1 cellular context compared by ENCODE assay signal in the genomic region with DNA sequence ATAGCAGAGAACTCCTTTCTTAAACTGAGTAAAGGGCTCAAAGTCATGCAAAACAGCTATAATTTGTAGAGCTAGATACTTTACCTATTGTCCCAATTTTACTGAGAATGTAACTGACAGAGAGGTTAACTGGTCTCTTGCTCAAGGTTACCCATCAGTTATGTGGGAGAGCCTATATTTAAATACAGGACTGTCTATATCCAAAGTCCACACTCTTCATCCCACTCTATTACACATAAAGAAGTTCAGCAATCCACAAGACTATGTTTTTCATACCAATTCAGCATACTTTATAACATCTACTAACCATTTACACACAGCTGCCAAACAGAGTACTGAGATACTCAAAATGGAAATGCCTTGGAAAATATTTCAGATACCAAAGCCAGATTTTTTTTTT.
TF ChIP-seq lines count a peak whose summit lies in the region.

No MANE protein-coding gene starts in this region.

TF ChIP-seq in A549, 52 proteins besides CTCF, POLR2A, EP300 and RAD21 (continued from another document):
- TF ChIP-seq PHF8 (IDR thresholded peaks at IDR 0.05; ENCODE audit: borderline replicate concordance, low read depth) = no peak
- TF ChIP-seq, protein P1, sequence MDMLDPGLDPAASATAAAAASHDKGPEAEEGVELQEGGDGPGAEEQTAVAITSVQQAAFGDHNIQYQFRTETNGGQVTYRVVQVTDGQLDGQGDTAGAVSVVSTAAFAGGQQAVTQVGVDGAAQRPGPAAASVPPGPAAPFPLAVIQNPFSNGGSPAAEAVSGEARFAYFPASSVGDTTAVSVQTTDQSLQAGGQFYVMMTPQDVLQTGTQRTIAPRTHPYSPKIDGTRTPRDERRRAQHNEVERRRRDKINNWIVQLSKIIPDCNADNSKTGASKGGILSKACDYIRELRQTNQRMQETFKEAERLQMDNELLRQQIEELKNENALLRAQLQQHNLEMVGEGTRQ (IDR thresholded peaks at IDR 0.05) = no peak
